19 cellular contexts compared by ENCODE assay signal in genomic region chr15:50652671-50653070, GRCh38. TPM values are rescaled to one million over a fixed set of nuclear protein-coding genes. Genes with fewer than 3 reads are reported as not detected.
A peak's percentile ranks its signal among the peaks of the same experiment; 100 is the strongest.
DNase-seq lines count a peak whose midpoint lies in the region; ATAC-seq, FAIRE-seq and TF ChIP-seq lines count a peak whose summit lies in the region.
"Had no signal": no experiment of that assay in that cellular context is flagged by ENCODE, and none has a peak within 500 bp of the region (broad histone marks: within the 10 kb centered on the region; RNA-seq: fewer than 3 reads in every experiment).

No MANE protein-coding gene starts in this region.

- no peak overlapping the region for H3K14ac ChIP-seq in H9 (ENCODE audit: insufficient read depth, low read length)
- no peak overlapping the region for H3K14ac ChIP-seq in H1 (ENCODE audit: insufficient read length)

- no peak overlapping the region for H3K4ac ChIP-seq in H9 (ENCODE audit: low read depth, low read length)
- no peak overlapping the region for H3K4ac ChIP-seq in H1 (replicated peaks; ENCODE audit: insufficient read length, low read depth, low read length)

- no peak for TF ChIP-seq EP300 in H1 (IDR thresholded peaks at IDR 0.05; ENCODE audit: borderline replicate concordance in 1 of 2, low read depth in 2 of 2, low read length in 2 of 2)

- DNase-seq in CD4-positive, alpha-beta T cell: no peak
- DNase-seq in H9 (peak; percentile 37), H1 (ENCODE audit: low read depth in 1 of 2, low spot score in 2 of 2) (no peak), nephron progenitor cell (no peak), erythroblast (lab: John Stamatoyannopoulos, UW) (no peak)
- no peak for DNase-seq in activated T-helper 1 cell treated with anti-CD3 and anti-CD28 coated beads, Interleukin-12 subunit alpha, Interleukin-12 subunit beta, Interleukin-2, Interleukin-4 antibody, amounts not matched to agents 30 ng/mL and 10 ng/mL and 1 ng/mL, durations not matched to agents 14 hours and 24 hours and 36 hours (ENCODE audit: low spot score)
- no peak for DNase-seq in activated CD4-positive, alpha-beta T cell treated with anti-CD3 and anti-CD28 coated beads for 48 hours
- DNase-seq: AML-193; CD4-positive, CD25-positive, alpha-beta regulatory T cell; DND-41; GF-D8; GOT3; NCI-H1092; NCI-H2107; NCI-H345; NCI-H69; PC-3 had no signal

- H3K4me3 ChIP-seq in H1 (ENCODE audit: extremely low read depth in 1 of 4, insufficient read depth in 2 of 4, low read depth in 3 of 4, low read length in 4 of 4): no peak overlapping the region

- H3K9ac ChIP-seq in H9 (ENCODE audit: extremely low read depth, insufficient read length, low read length) (no peak overlapping the region), H1 (replicated peaks in 1 of 4; ENCODE audit: extremely low read depth in 1 of 4, low read depth in 3 of 4, low read length in 3 of 4) (no peak overlapping the region)
- H3K9ac ChIP-seq: KMS-11 had no signal

- H3K18ac ChIP-seq in H9 (ENCODE audit: insufficient read length, low read depth, low read length) (no peak overlapping the region), H1 (ENCODE audit: extremely low read depth, low read length) (no peak overlapping the region)

- peaks cover 7% of the 10 kb centered on the region for H3K4me1 Mint-ChIP-seq in CD4-positive, alpha-beta T cell (ENCODE audit: low read depth)
- H3K4me1 Mint-ChIP-seq in H9 (peaks cover 8 to 15% of the 10 kb centered on the region in 2 experiments), nephron progenitor cell (no peaks in the 10 kb centered on the region)
- H3K4me1 Mint-ChIP-seq in activated T-helper 1 cell treated with anti-CD3 and anti-CD28 coated beads, Interleukin-12 subunit alpha, Interleukin-12 subunit beta, Interleukin-2, Interleukin-4 antibody, amounts not matched to agents 30 ng/mL and 10 ng/mL and 1 ng/mL, durations not matched to agents 14 hours and 24 hours and 36 hours (ENCODE audit: low read depth): peaks cover 7% of the 10 kb centered on the region

- H2BK15ac ChIP-seq in H9 (ENCODE audit: low read depth, low read length): no peak overlapping the region
- H2BK15ac ChIP-seq in H1 (ENCODE audit: low read length): no peak overlapping the region

- no peak overlapping the region for H3K4me2 ChIP-seq in H9 (ENCODE audit: insufficient read depth, insufficient read length, low read length)
- H3K4me2 ChIP-seq in H1 (ENCODE audit: insufficient read depth in 1 of 2, low read depth in 2 of 2, low read length in 2 of 2): no peak overlapping the region
- H3K4me2 ChIP-seq: KMS-11 had no signal

- H3K27me3 Mint-ChIP-seq in CD4-positive, alpha-beta T cell: no peaks in the 10 kb centered on the region
- H3K27me3 Mint-ChIP-seq in H9 (ENCODE audit: low read depth): no peaks in the 10 kb centered on the region
- no peaks in the 10 kb centered on the region for H3K27me3 Mint-ChIP-seq in nephron progenitor cell (ENCODE audit: low read depth, poor library complexity)
- H3K27me3 Mint-ChIP-seq in activated T-helper 1 cell treated with anti-CD3 and anti-CD28 coated beads, Interleukin-12 subunit alpha, Interleukin-12 subunit beta, Interleukin-2, Interleukin-4 antibody, amounts not matched to agents 30 ng/mL and 10 ng/mL and 1 ng/mL, durations not matched to agents 14 hours and 24 hours and 36 hours (ENCODE audit: insufficient read depth): no peaks in the 10 kb centered on the region
- H3K27me3 Mint-ChIP-seq: CD4-positive, CD25-positive, alpha-beta regulatory T cell had no signal

- H4K8ac ChIP-seq in H9 (replicated peaks; ENCODE audit: insufficient read length, low read depth, low read length): no peak overlapping the region
- no peak overlapping the region for H4K8ac ChIP-seq in H1 (ENCODE audit: extremely low read depth, insufficient read depth, low read length)

- TF ChIP-seq CTCF in CD4-positive, alpha-beta T cell (IDR thresholded peaks at IDR 0.05): no peak
- TF ChIP-seq CTCF in H9 (conservative IDR thresholded peaks at IDR 0.05): no peak
- no peak for TF ChIP-seq CTCF in H1 (IDR thresholded peaks at IDR 0.05; ENCODE audit: control extremely low read depth in 1 of 3, insufficient read depth in 1 of 3, low read depth in 1 of 3, low read length in 3 of 3)
- TF ChIP-seq CTCF in nephron progenitor cell (IDR thresholded peaks at IDR 0.05): no peak

- H3K9me3 ChIP-seq in CD4-positive, alpha-beta T cell (ENCODE audit: control insufficient read depth, low read length): no peaks in the 10 kb centered on the region
- H3K9me3 ChIP-seq in H9 (ENCODE audit: control insufficient read depth, low read depth, low read length) (no peaks in the 10 kb centered on the region), H1 (ENCODE audit: insufficient read depth in 2 of 2, low read depth in 1 of 2, low read length in 1 of 2) (no peaks in the 10 kb centered on the region)

- CTCF ChIA-PET in CD4-positive, alpha-beta T cell (lab: Charles Lee): interaction anchor here (0.7 to 1.3 kb wide), 3 partner anchors 16 to 1406 kb away, joined by 3 to 6 read pairs (median 3); no protein-coding TSS in a partner anchor
- CTCF ChIA-PET in H1 (lab: Charles Lee; ENCODE audit: partially characterized antibody): interaction anchor here (0.7 kb wide), 1 partner anchor 234 kb away, joined by 3 read pairs; no protein-coding TSS in a partner anchor

- H2BK12ac ChIP-seq in H9 (ENCODE audit: insufficient read length, low read depth, low read length) (no peak overlapping the region), H1 (ENCODE audit: low read depth, low read length) (no peak overlapping the region)

- H3K27ac Mint-ChIP-seq in CD4-positive, alpha-beta T cell: peak overlapping the region; percentile 53
- peak overlapping the region; percentile 23 to 90 (median 89); a peak in 4 of 7 replicates for H3K27ac Mint-ChIP-seq in H9
- H3K27ac Mint-ChIP-seq in nephron progenitor cell: peak overlapping the region; percentile 42
- H3K27ac Mint-ChIP-seq in activated T-helper 1 cell treated with anti-CD3 and anti-CD28 coated beads, Interleukin-12 subunit alpha, Interleukin-12 subunit beta, Interleukin-2, Interleukin-4 antibody, amounts not matched to agents 30 ng/mL and 10 ng/mL and 1 ng/mL, durations not matched to agents 14 hours and 24 hours and 36 hours: no peak overlapping the region

- H2AFZ ChIP-seq in H9 (ENCODE audit: low read length) (no peak overlapping the region), H1 (ENCODE audit: low read length) (no peak overlapping the region)

- H3K56ac ChIP-seq in H9 (ENCODE audit: insufficient read length, low read depth, low read length) (no peak overlapping the region), H1 (replicated peaks; ENCODE audit: insufficient read length, low read depth, low read length) (no peak overlapping the region)

- H3K23ac ChIP-seq in H9 (ENCODE audit: insufficient read length, low read depth, low read length): no peak overlapping the region
- no peak overlapping the region for H3K23ac ChIP-seq in H1 (ENCODE audit: insufficient read length)

- H4K20me1 ChIP-seq in H9 (ENCODE audit: control insufficient read depth, insufficient read depth, insufficient read length) (no peaks in the 10 kb centered on the region), H1 (replicated peaks in 1 of 2; ENCODE audit: control insufficient read depth in 1 of 2, insufficient read depth in 2 of 2, low read length in 2 of 2) (peaks cover 0 to 1% of the 10 kb centered on the region in 2 experiments)

- H2BK120ac ChIP-seq in H9 (ENCODE audit: low read depth, low read length, poor library complexity, severe bottlenecking) (no peak overlapping the region), H1 (replicated peaks; ENCODE audit: low read depth, low read length) (no peak overlapping the region)

- TF ChIP-seq RAD21 in H1 (IDR thresholded peaks at IDR 0.05 in 1 of 2, conservative IDR thresholded peaks at IDR 0.05 in 1 of 2; ENCODE audit: low read depth in 2 of 2, low read length in 2 of 2): no peak

- H2BK20ac ChIP-seq in H9 (ENCODE audit: low read depth, low read length, poor library complexity, severe bottlenecking) (no peak overlapping the region), H1 (ENCODE audit: low read length) (no peak overlapping the region)

- no peaks in the 10 kb centered on the region for H3K79me2 ChIP-seq in H9 (ENCODE audit: insufficient read depth, low read length)
- 0 out of 4 replicates have a peak, but pooled peaks cover 0 to 2% of the 10 kb centered on the region in 2 experiments for H3K79me2 ChIP-seq in H1 (ENCODE audit: control insufficient read depth in 1 of 2, insufficient read depth in 2 of 2, low read length in 2 of 2)

- no peak overlapping the region for H2BK5ac ChIP-seq in H9 (ENCODE audit: insufficient read length, low read length)
- H2BK5ac ChIP-seq in H1 (ENCODE audit: low read depth, low read length): no peak overlapping the region

- POLR2A ChIA-PET in CD4-positive, alpha-beta T cell (lab: Charles Lee): interaction anchor here (0.7 kb wide), 1 partner anchor 17 kb away, joined by 5 read pairs; no protein-coding TSS in a partner anchor
- POLR2A ChIA-PET in H1 (lab: Charles Lee; ENCODE audit: partially characterized antibody): interaction anchor here (1.7 kb wide), 1 partner anchor 11 kb away, joined by 4 read pairs; no protein-coding TSS in a partner anchor

- H3K4me1 ChIP-seq in H9 (ENCODE audit: insufficient read depth, low read length) (no peaks in the 10 kb centered on the region; the same call in 1 of the 2 replicates), H1 (replicated peaks in 1 of 4; ENCODE audit: control insufficient read depth in 3 of 4, insufficient read depth in 4 of 4, low read length in 3 of 4) (peaks cover 0 to 4% (median 0%) of the 10 kb centered on the region in 4 experiments; a peak in 2 of 7 replicates)

- no peak overlapping the region for H3K27ac ChIP-seq in CD4-positive, alpha-beta T cell (ENCODE audit: low read depth, low read length)
- H3K27ac ChIP-seq in H9 (ENCODE audit: insufficient read length, low read depth, low read length) (no peak overlapping the region), H1 (ENCODE audit: low read depth, low read length) (no peak overlapping the region)
- H3K27ac ChIP-seq: KMS-11 had no signal

- FAIRE-seq in H1 (lab: Jason Lieb, UNC): peak; percentile 45
- FAIRE-seq: D721Med had no signal

- no CpG with 5 or more reads among the region's 3 CpGs for WGBS in H9 (ENCODE audit: extremely low coverage, insufficient read length, low lambda C conversion rate)
- WGBS in H1 (ENCODE audit: extremely low coverage in 1 of 2, insufficient coverage in 1 of 2, insufficient read length in 1 of 2, insufficient replicate concordance in 2 of 2, low coverage in 1 of 2, low lambda C conversion rate in 2 of 2, missing lambda C conversion rate in 1 of 2), 2 experiments: 48% methylated on average over 3 of the region's 3 CpGs; no CpG with 5 or more reads in 1 of the 2 experiments

- TF ChIP-seq POLR2A in H1 (IDR thresholded peaks at IDR 0.05; ENCODE audit: control extremely low read depth in 1 of 2, low read depth in 2 of 2, low read length in 2 of 2) (no peak), erythroblast (IDR thresholded peaks at IDR 0.05; ENCODE audit: low read length) (no peak)

- no peak for ATAC-seq in CD4-positive, alpha-beta T cell (ENCODE audit: poor library complexity)
- ATAC-seq: PC-3 had no signal

- H3K79me1 ChIP-seq in H9 (ENCODE audit: insufficient read depth, low read depth, low read length, poor library complexity, severe bottlenecking) (no peaks in the 10 kb centered on the region), H1 (ENCODE audit: low read depth, low read length) (no peaks in the 10 kb centered on the region; the same call in 1 of the 2 replicates)

- H4K91ac ChIP-seq in H9 (ENCODE audit: insufficient read length, low read depth, low read length) (no peak overlapping the region), H1 (replicated peaks; ENCODE audit: insufficient read length, low read length) (no peak overlapping the region)

- H2AK5ac ChIP-seq in H9 (ENCODE audit: insufficient read length, low read length): no peak overlapping the region
- H2AK5ac ChIP-seq in H1 (ENCODE audit: low read depth, low read length): no peak overlapping the region

- no peak overlapping the region for H3T11ph ChIP-seq in H9 (ENCODE audit: low read length)

- H3K23me2 ChIP-seq in H9 (ENCODE audit: insufficient read length, low read depth, low read length, poor library complexity, severe bottlenecking) (no peaks in the 10 kb centered on the region), H1 (ENCODE audit: low read depth, low read length) (no peaks in the 10 kb centered on the region)

- H3K36me3 Mint-ChIP-seq in CD4-positive, alpha-beta T cell (ENCODE audit: low read depth): peaks cover 90% of the 10 kb centered on the region
- H3K36me3 Mint-ChIP-seq in H9 (ENCODE audit: insufficient read depth in 1 of 3, low read depth in 3 of 3) (peaks cover 35 to 80% (median 66%) of the 10 kb centered on the region in 3 experiments; a peak in 6 of 7 replicates), nephron progenitor cell (ENCODE audit: low read depth) (peaks cover 78% of the 10 kb centered on the region)
- peaks cover 52% of the 10 kb centered on the region for H3K36me3 Mint-ChIP-seq in activated T-helper 1 cell treated with anti-CD3 and anti-CD28 coated beads, Interleukin-12 subunit alpha, Interleukin-12 subunit beta, Interleukin-2, Interleukin-4 antibody, amounts not matched to agents 30 ng/mL and 10 ng/mL and 1 ng/mL, durations not matched to agents 14 hours and 24 hours and 36 hours (ENCODE audit: low read depth)

- H3K4me3 Mint-ChIP-seq in CD4-positive, alpha-beta T cell: no peak overlapping the region
- H3K4me3 Mint-ChIP-seq in H9: no peak overlapping the region
- no peak overlapping the region for H3K4me3 Mint-ChIP-seq in nephron progenitor cell
- H3K4me3 Mint-ChIP-seq in activated T-helper 1 cell treated with anti-CD3 and anti-CD28 coated beads, Interleukin-12 subunit alpha, Interleukin-12 subunit beta, Interleukin-2, Interleukin-4 antibody, amounts not matched to agents 30 ng/mL and 10 ng/mL and 1 ng/mL, durations not matched to agents 14 hours and 24 hours and 36 hours: no peak overlapping the region
- H3K4me3 Mint-ChIP-seq: CD4-positive, CD25-positive, alpha-beta regulatory T cell had no signal

- H4K5ac ChIP-seq in H9 (ENCODE audit: insufficient read length, low read depth, low read length) (no peak overlapping the region), H1 (ENCODE audit: insufficient read length, low read depth, low read length) (no peak overlapping the region)

- intact Hi-C loops in CD4-positive, alpha-beta T cell (cut with DNase I, micrococcal nuclease): no loop called here
- intact Hi-C loops in activated T-helper 1 cell treated with anti-CD3 and anti-CD28 coated beads, Interleukin-12 subunit alpha, Interleukin-12 subunit beta, Interleukin-2, Interleukin-4 antibody, amounts not matched to agents 30 ng/mL and 10 ng/mL and 1 ng/mL, durations not matched to agents 14 hours and 24 hours and 36 hours (cut with micrococcal nuclease): no loop called here

- H3K27me3 ChIP-seq in CD4-positive, alpha-beta T cell (ENCODE audit: control insufficient read depth, insufficient read depth, low read length): no peaks in the 10 kb centered on the region
- H3K27me3 ChIP-seq in H9 (ENCODE audit: insufficient read depth, low read length) (no peaks in the 10 kb centered on the region), H1 (replicated peaks in 1 of 4; ENCODE audit: control insufficient read depth in 3 of 4, extremely low read depth in 1 of 4, insufficient read depth in 3 of 4, low read length in 3 of 4) (no peaks in the 10 kb centered on the region)

- no peaks in the 10 kb centered on the region for H3K9me3 Mint-ChIP-seq in CD4-positive, alpha-beta T cell
- H3K9me3 Mint-ChIP-seq in H9 (no peaks in the 10 kb centered on the region), nephron progenitor cell (no peaks in the 10 kb centered on the region)
- no peaks in the 10 kb centered on the region for H3K9me3 Mint-ChIP-seq in activated T-helper 1 cell treated with anti-CD3 and anti-CD28 coated beads, Interleukin-12 subunit alpha, Interleukin-12 subunit beta, Interleukin-2, Interleukin-4 antibody, amounts not matched to agents 30 ng/mL and 10 ng/mL and 1 ng/mL, durations not matched to agents 14 hours and 24 hours and 36 hours
- H3K9me3 Mint-ChIP-seq: CD4-positive, CD25-positive, alpha-beta regulatory T cell had no signal

- peaks cover 4 to 37% (median 15%) of the 10 kb centered on the region in 4 experiments; a peak in 7 of 8 replicates for H3K36me3 ChIP-seq in H1 (ENCODE audit: control insufficient read depth in 2 of 4, insufficient read depth in 4 of 4, low read length in 3 of 4)

RNA-seq across cellular contexts. Expression of gene TRPM7, which starts 33.9 kb away (rescaled TPM):
- total RNA-seq in CD4-positive, alpha-beta T cell: 10 to 100 TPM; 29.0 to 30.0 TPM
- total RNA-seq in H9 (2021): 30.1 and 35.1 TPM in 2 replicates
- total RNA-seq in H1 (2021; fragmentation: NEBNext Ultra II Directional; extraction: Animal tissue kit (Norgen Biotek cat#: 25700)): 32.4 and 33.2 TPM in 2 replicates
- 4.2 and 7.5 TPM in 2 replicates for polyA plus RNA-seq in H1 (2011; rRNA removed)
- 8.6 TPM for polyA plus RNA-seq in H1 (2011; cell fraction: cytosol; rRNA removed)
- polyA plus RNA-seq in H1 (2011; cell fraction: nucleus; rRNA removed): 7.5 TPM
- polyA plus RNA-seq in H1 (2012, experiment 1 of 2): 8.6 to 19.5 TPM (median 9.9 TPM) in 4 replicates
- polyA plus RNA-seq in H1 (2012, experiment 2 of 2): 1.4 TPM
- polyA plus RNA-seq in H1 (2013, experiment 1 of 2): 18.6 TPM
- polyA plus RNA-seq in H1 (2013, experiment 2 of 2): 19.6 TPM
- polyA minus RNA-seq in H1 (2011; rRNA and poly(A)+ RNA removed): 23.6 and 40.0 TPM in 2 replicates
- 17.3 TPM for polyA minus RNA-seq in H1 (2011; cell fraction: cytosol; rRNA and poly(A)+ RNA removed)
- polyA minus RNA-seq in H1 (2011; cell fraction: nucleus; rRNA and poly(A)+ RNA removed): 63.4 TPM
- total RNA-seq in activated T-helper 1 cell treated with anti-CD3 and anti-CD28 coated beads, Interleukin-12 subunit alpha, Interleukin-12 subunit beta, Interleukin-2, Interleukin-4 antibody, amounts not matched to agents 30 ng/mL and 10 ng/mL and 1 ng/mL, durations not matched to agents 14 hours and 24 hours and 36 hours: 42.4 and 43.6 TPM in 2 replicates
